Comparison of ENCODE assay signal across 22 cellular contexts in genomic region chr18:54807303-54807702, GRCh38. TPM values are rescaled to one million over a fixed set of nuclear protein-coding genes. Genes with fewer than 3 reads are reported as not detected.
"Had no signal": no experiment of that assay in that cellular context is flagged by ENCODE, and none has a peak within 500 bp of the region (broad histone marks: within the 10 kb centered on the region; RNA-seq: fewer than 3 reads in every experiment).

No MANE protein-coding gene starts in this region.

- H3K4me1 ChIP-seq: left lung, prostate gland, sigmoid colon, testis, tibial artery had no signal

- H3K9me3 ChIP-seq: left lung, prostate gland, sigmoid colon, spleen, testis, tibial artery had no signal

- H3K36me3 ChIP-seq: left lung, prostate gland, sigmoid colon, spleen, tibial artery had no signal

- H3K4me3 ChIP-seq: coronary artery, left lung, prostate gland, sigmoid colon, spleen, testis, tibial artery had no signal

- H3K27ac ChIP-seq: coronary artery, left lung, prostate gland, sigmoid colon, spleen, testis, tibial artery had no signal

- H3K27me3 ChIP-seq: left lung, sigmoid colon, spleen, testis, tibial artery had no signal

- DNase-seq: dermis blood vessel endothelial cell; effector memory CD4-positive, alpha-beta T cell; foreskin melanocyte; glutamatergic neuron; hypothalamus; left cardiac atrium; left lung; naive thymus-derived CD8-positive, alpha-beta T cell; nephron progenitor cell; nucleus accumbens; right cardiac atrium; sigmoid colon; spleen; stimulated activated CD4-positive, alpha-beta T cell treated with anti-CD3 and anti-CD28 coated beads, Interleukin-4, amount 100 ng/mL, for 4 hours; stimulated activated naive CD8-positive, alpha-beta T cell treated with anti-CD3 and anti-CD28 coated beads, Interleukin-15, Interleukin-2, amounts not matched to agents 100 U/mL and 50 U/mL, for 24 hours; substantia nigra; testis; tibial artery had no signal

RNA-seq across cellular contexts. Expression of gene RAB27B, which starts 21.0 kb away (rescaled TPM):
- total RNA-seq: endothelial cell of umbilical vein, lung microvascular endothelial cell had no signal
- polyA plus RNA-seq: endothelial cell of umbilical vein had no signal
